1 cellular context compared by ENCODE assay signal in the genomic region with DNA sequence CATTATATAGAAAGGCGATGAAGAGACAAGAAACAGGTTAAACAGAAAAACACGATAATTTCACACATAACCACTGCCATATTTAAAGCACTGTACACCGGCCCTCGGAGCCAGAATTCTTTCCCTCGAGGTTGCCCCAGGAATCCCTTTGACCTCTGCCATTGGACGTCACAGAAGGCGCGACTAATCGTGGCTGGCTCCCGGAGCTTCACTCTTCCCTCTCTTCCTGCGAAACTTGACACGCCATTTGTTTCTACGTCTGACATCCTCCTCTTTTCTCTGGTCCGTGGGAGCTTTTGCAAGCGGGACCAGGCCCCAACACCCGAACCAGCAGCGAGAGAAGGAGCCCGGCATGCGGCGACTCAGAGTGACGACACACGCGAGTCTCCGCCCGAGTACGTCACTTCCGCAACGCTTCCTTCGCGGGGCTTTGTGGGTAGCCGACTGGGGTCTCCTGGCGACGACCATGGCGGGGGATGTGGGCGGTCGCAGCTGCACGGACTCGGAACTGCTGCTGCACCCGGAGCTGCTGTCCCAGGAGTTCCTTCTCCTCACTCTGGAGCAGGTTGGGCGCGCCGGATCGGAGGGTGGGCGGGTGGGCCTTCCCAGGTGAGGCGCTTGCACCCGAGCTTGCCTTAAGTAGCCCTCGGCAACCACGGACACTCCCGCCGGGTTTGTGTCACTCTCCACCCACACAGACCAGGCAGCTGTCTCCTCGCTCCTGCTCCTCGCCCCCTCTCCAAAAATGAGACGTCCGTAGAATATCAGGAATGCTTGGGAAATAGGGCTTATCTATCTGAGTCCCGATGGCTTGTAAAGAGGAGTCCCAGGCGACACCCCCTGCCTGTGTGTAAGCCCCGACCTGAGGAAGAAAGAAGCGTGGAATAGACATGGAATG.
A peak's percentile ranks its signal among the peaks of the same experiment; 100 is the strongest.
TF ChIP-seq lines count a peak whose summit lies in the region.

A gene (plus strand): TSS at position 419 of the 898 bp plus-strand sequence. CDS start 48 bp downstream, at position 467.

TF ChIP-seq in A549, 52 proteins besides CTCF, POLR2A, EP300 and RAD21 (continued from another document):
- TF ChIP-seq, protein P1, sequence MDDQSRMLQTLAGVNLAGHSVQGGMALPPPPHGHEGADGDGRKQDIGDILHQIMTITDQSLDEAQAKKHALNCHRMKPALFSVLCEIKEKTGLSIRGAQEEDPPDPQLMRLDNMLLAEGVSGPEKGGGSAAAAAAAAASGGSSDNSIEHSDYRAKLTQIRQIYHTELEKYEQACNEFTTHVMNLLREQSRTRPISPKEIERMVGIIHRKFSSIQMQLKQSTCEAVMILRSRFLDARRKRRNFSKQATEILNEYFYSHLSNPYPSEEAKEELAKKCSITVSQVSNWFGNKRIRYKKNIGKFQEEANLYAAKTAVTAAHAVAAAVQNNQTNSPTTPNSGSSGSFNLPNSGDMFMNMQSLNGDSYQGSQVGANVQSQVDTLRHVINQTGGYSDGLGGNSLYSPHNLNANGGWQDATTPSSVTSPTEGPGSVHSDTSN (IDR thresholded peaks at IDR 0.05), result no peak
- TF ChIP-seq ESRRA (IDR thresholded peaks at IDR 0.05; ENCODE audit: borderline replicate concordance, low read length), result no peak
- TF ChIP-seq, protein P2, sequence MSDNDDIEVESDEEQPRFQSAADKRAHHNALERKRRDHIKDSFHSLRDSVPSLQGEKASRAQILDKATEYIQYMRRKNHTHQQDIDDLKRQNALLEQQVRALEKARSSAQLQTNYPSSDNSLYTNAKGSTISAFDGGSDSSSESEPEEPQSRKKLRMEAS (IDR thresholded peaks at IDR 0.05), result peak; percentile 72
TF ChIP-seq in A549: peak in this region for 7.
